ENCODE assay signal across 9 cellular contexts in the genomic region with DNA sequence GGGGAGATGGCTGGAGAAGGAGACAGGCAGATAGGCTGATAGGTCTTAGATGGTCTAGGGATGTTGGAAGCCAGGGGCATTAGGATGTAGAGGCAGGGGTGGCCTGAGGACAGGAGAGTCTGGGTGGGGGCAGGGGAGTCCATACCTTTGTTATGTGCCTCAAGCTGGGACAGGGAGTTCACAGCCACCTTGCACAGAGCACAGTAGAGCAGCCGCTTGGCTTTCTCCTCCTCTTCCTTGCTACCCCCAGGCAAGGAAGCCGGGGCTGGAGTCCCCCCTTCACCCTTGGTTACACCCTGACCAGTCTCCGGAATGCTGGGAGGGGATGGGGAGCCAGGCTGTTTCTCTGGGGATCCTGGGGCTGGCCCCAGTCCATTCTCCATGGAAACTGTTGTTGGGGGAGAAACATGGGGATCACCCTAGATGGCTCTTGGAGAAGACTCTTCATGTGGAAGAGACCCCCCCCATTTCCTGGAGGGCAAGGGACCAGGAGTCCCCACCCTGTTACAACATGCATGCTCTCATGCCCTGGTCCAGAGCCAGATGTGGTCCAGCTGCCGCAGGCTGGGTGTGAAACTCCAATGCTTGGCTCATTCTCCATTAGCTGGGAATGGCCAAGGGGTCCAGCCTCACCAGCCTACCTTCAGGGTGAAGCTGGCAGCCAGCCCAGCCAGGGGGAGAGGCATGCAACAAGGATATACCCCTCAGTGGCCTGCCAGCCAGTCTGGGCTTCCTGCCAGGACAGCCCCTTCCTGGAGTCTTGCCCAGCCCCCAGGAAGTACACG. TPM values are rescaled to one million over a fixed set of nuclear protein-coding genes. Genes with fewer than 3 reads are reported as not detected.
DNase-seq lines count a peak whose midpoint lies in the region; ATAC-seq and TF ChIP-seq lines count a peak whose summit lies in the region.
"Had no signal": no experiment of that assay in that cellular context is flagged by ENCODE, and none has a peak within 500 bp of the region (broad histone marks: within the 10 kb centered on the region; RNA-seq: fewer than 3 reads in every experiment).

No MANE protein-coding gene starts in this region.

- no peak overlapping the region for H2AFZ ChIP-seq in fibroblast of lung (ENCODE audit: low read length)

- no peaks in the 10 kb centered on the region for H3K79me2 ChIP-seq in fibroblast of lung (ENCODE audit: control insufficient read depth, insufficient read depth, low read length)

- no peak overlapping the region for H3K9ac ChIP-seq in fibroblast of lung (ENCODE audit: insufficient read depth, low read length)

- intact Hi-C loops in psoas muscle (cut with DNase I), result loop anchor here in 1 of 2 donors (10.0 kb wide), 1 partner anchor 387 kb away; a partner anchor contains a TSS

- ATAC-seq in psoas muscle (no peak), HG03432 (IDR thresholded peaks at IDR 0.05; ENCODE audit: unreplicated experiment) (no peak)
- ATAC-seq: HepG2 had no signal

- H3K27ac ChIP-seq in fibroblast of lung (ENCODE audit: insufficient read depth, low read length), result no peak overlapping the region
- H3K27ac ChIP-seq in psoas muscle, result no peak overlapping the region

- H3K9me3 ChIP-seq in fibroblast of lung (ENCODE audit: control insufficient read depth, insufficient read depth, low read depth, low read length) (no peaks in the 10 kb centered on the region), psoas muscle (no peaks in the 10 kb centered on the region)

- peaks cover 17% of the 10 kb centered on the region for H3K4me1 ChIP-seq in fibroblast of lung (ENCODE audit: control insufficient read depth, extremely low read depth, insufficient read depth, low read length)
- peaks cover 33% of the 10 kb centered on the region for H3K4me1 ChIP-seq in psoas muscle

- WGBS in psoas muscle, 3 donors, result 38 to 43% (median 42%) methylated on average over 4 to 5 of the region's 5 CpGs

- H3K36me3 ChIP-seq in fibroblast of lung (ENCODE audit: control insufficient read depth, insufficient read depth, low read length) (no peaks in the 10 kb centered on the region), psoas muscle (ENCODE audit: insufficient read depth in 1 of 2, low read depth in 1 of 2) (peaks cover 0 to 26% of the 10 kb centered on the region in 2 donors)

- H4K20me1 ChIP-seq in fibroblast of lung (ENCODE audit: control insufficient read depth, extremely low read depth, insufficient read depth, low read length), result no peaks in the 10 kb centered on the region

- H3K4me3 ChIP-seq in fibroblast of lung (replicated peaks in 1 of 4; ENCODE audit: control extremely low read depth in 1 of 4, insufficient read depth in 1 of 4, low read depth in 3 of 4, low read length in 4 of 4) (no peak overlapping the region), psoas muscle (no peak overlapping the region)

- H3K27me3 ChIP-seq in fibroblast of lung (ENCODE audit: control insufficient read depth, insufficient read depth, low read length) (no peaks in the 10 kb centered on the region), psoas muscle (ENCODE audit: insufficient read depth in 3 of 3, low read length in 2 of 3) (no peaks in the 10 kb centered on the region)

- TF ChIP-seq CTCF in fibroblast of lung (conservative IDR thresholded peaks at IDR 0.05 in 1 of 2, IDR thresholded peaks at IDR 0.05 in 1 of 2; ENCODE audit: low read depth in 1 of 2, low read length in 2 of 2) (no peak), psoas muscle (IDR thresholded peaks at IDR 0.05) (no peak)

- peak overlapping the region; percentile 33 for H3K4me2 ChIP-seq in fibroblast of lung (ENCODE audit: extremely low read depth, insufficient read depth, low read length)

- DNase-seq in DMS79 treated with DMSO at 0.1 percent for 48 hours (lab: John Stamatoyannopoulos, UW) (peak; percentile 62), NCI-H345 (lab: John Stamatoyannopoulos, UW) (peak; percentile 89), fibroblast of lung (ENCODE audit: low read depth in 2 of 2) (peak in 1 of 2 donors; percentile 80), psoas muscle (peak; percentile 74 to 87), GDM1 (lab: John Stamatoyannopoulos, UW) (no peak), NCI-H2107 (lab: John Stamatoyannopoulos, UW) (no peak), NCI-H146 treated with DMSO at 0.1 percent for 48 hours (lab: John Stamatoyannopoulos, UW; ENCODE audit: unreplicated experiment) (no peak)

RNA-seq across cellular contexts. Expression of a gene that starts 7.2 kb away (rescaled TPM):
- total RNA-seq in fibroblast of lung (not detected in 2 replicates), psoas muscle (under 1 TPM in 1 of 4 donors, not detected in 3; 0.40 TPM)
- polyA plus RNA-seq in fibroblast of lung (0.03 TPM in 1 of 2 replicates, not detected in the other), psoas muscle (under 1 TPM in 1 of 3 donors, not detected in 2; 0.16 TPM)
- not detected in 2 replicates for polyA plus RNA-seq in fibroblast of lung (2012)
- not detected in 2 replicates for polyA minus RNA-seq in fibroblast of lung (ENCODE audit: low replicate concordance)
- total RNA-seq: HepG2 had no signal
- polyA plus RNA-seq: HepG2 had no signal

RNA-seq across cellular contexts. Expression of a gene that starts 13.0 kb away (rescaled TPM):
- total RNA-seq in fibroblast of lung (2.3 and 3.3 TPM in 2 replicates), psoas muscle (10 to 100 TPM; 25.5 to 85.8 (median 68.9) TPM)
- polyA plus RNA-seq in fibroblast of lung (0.64 and 0.69 TPM in 2 replicates), psoas muscle (10 to 100 TPM in 2 of 3 donors, 1 to 10 TPM in 1; 4.9 to 28.0 (median 24.5) TPM)
- 4.3 and 6.1 TPM in 2 replicates for polyA plus RNA-seq in fibroblast of lung (2012)
- polyA minus RNA-seq in fibroblast of lung (ENCODE audit: low replicate concordance), result 12.6 and 14.3 TPM in 2 replicates

RNA-seq across cellular contexts. Expression of a gene that starts 46.6 kb away (rescaled TPM):
- total RNA-seq in fibroblast of lung, result 80.9 and 97.9 TPM in 2 replicates
- polyA plus RNA-seq in fibroblast of lung, result 305 and 324 TPM in 2 replicates
- 292 and 325 TPM in 2 replicates for polyA plus RNA-seq in fibroblast of lung (2012)
- polyA minus RNA-seq in fibroblast of lung (ENCODE audit: low replicate concordance), result 79.6 and 97.1 TPM in 2 replicates
- 100 to 1,000 TPM in 1 of 4 donors, 10 to 100 TPM in 3; 84.4 to 102 (median 93.0) TPM for total RNA-seq in psoas muscle
- 100 to 1,000 TPM in 1 of 3 donors, 10 to 100 TPM in 2; 77.8 to 131 (median 86.6) TPM for polyA plus RNA-seq in psoas muscle

RNA-seq across cellular contexts. Expression of a gene that starts 47.5 kb away (rescaled TPM):
- 133 and 232 TPM in 2 replicates for total RNA-seq in fibroblast of lung
- 162 and 199 TPM in 2 replicates for polyA plus RNA-seq in fibroblast of lung
- 222 and 301 TPM in 2 replicates for polyA plus RNA-seq in fibroblast of lung (2012)
- 571 and 815 TPM in 2 replicates for polyA minus RNA-seq in fibroblast of lung (ENCODE audit: low replicate concordance)
- 10 to 100 TPM; 24.0 to 80.3 (median 41.9) TPM for total RNA-seq in psoas muscle
- 100 to 1,000 TPM in 1 of 3 donors, 10 to 100 TPM in 2; 13.7 to 244 (median 39.7) TPM for polyA plus RNA-seq in psoas muscle

Comparison
In these comparisons a context has a peak if more than half of its experiments do, and no peak if none do; other contexts are left out.
1. DNase-seq: peak in DMS79 treated with DMSO at 0.1 percent for 48 hours (single experiment), NCI-H345 (single experiment) and psoas muscle (2 of 2); none in GDM1 (single experiment), NCI-H2107 (single experiment) and NCI-H146 treated with DMSO at 0.1 percent for 48 hours (single experiment).